Comparison of ENCODE assay signal across 9 cellular contexts in the genomic region with DNA sequence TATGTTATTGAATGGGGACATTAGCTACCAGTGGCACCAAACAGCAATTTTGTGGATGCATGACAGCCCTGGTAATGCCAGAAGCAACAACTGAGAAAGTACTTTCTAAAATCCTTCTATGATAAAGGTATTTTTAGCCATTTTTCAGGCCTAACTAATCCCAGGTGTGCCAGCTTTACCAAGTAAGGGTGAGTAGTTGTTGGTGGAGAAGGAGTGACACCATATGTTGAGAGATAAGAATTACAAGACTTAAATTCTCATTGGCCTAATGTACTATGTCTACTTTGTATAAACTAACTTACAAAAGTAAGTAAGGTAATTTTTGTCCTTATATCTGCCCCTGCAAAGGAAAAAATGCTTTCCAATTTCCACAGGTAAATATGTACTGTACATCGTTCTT. TPM values are rescaled to one million over a fixed set of nuclear protein-coding genes. Genes with fewer than 3 reads are reported as not detected.
A peak's percentile ranks its signal among the peaks of the same experiment; 100 is the strongest.
DNase-seq lines count a peak whose midpoint lies in the region; ATAC-seq and TF ChIP-seq lines count a peak whose summit lies in the region.
"Had no signal": no experiment of that assay in that cellular context is flagged by ENCODE, and none has a peak within 500 bp of the region (broad histone marks: within the 10 kb centered on the region; RNA-seq: fewer than 3 reads in every experiment).

No MANE protein-coding gene starts in this region.

- BruUV-seq in MCF 10A (replicated peaks; lab: Mats Ljungman, UMichigan), result no TSS peak

- no peak overlapping the region for H3K4me3 Mint-ChIP-seq in MCF 10A (ENCODE audit: unreplicated experiment)
- H3K4me3 Mint-ChIP-seq: dendritic cell treated with granulocyte-macrophage colony-stimulating factor and Interleukin-4, amounts not matched to agents 40 ng/mL and 50 ng/mL, for 4 days had no signal

- peak; percentile 57 for TF ChIP-seq CTCF in MCF 10A (IDR thresholded peaks at IDR 0.05; ENCODE audit: unreplicated experiment)
- peak in 1 of 3 donors; percentile 34 for TF ChIP-seq CTCF in breast epithelium (IDR thresholded peaks at IDR 0.05)
- TF ChIP-seq CTCF in RWPE2 (IDR thresholded peaks at IDR 0.05; ENCODE audit: poor library complexity, severe bottlenecking), result peak; percentile 73

- intact Hi-C loops in MCF 10A (cut with micrococcal nuclease) (loop anchor here (1.0 to 5.0 kb wide), 5 partner anchors 406 to 796 kb away; no protein-coding TSS in a partner anchor), breast epithelium (cut with DNase I; ENCODE audit: low total_unique reads) (no loop called here)

- no peaks in the 10 kb centered on the region for H3K4me1 Mint-ChIP-seq in MCF 10A (ENCODE audit: insufficient read depth, unreplicated experiment)

- no peak overlapping the region for H3K27ac Mint-ChIP-seq in MCF 10A (ENCODE audit: low read depth, unreplicated experiment)
- H3K27ac Mint-ChIP-seq: dendritic cell treated with granulocyte-macrophage colony-stimulating factor and Interleukin-4, amounts not matched to agents 40 ng/mL and 50 ng/mL, for 4 days had no signal

- DNase-seq in MCF 10A (ENCODE audit: unreplicated experiment), result peak; percentile 48
- no peak for DNase-seq in breast epithelium (ENCODE audit: low spot score in 2 of 2)
- no peak for DNase-seq in RWPE2 (ENCODE audit: low spot score)
- peak; percentile 38 for DNase-seq in iPS-NIHi7 (ENCODE audit: extremely low spot score)
- no peak for DNase-seq in NCI-H1930 (lab: John Stamatoyannopoulos, UW)
- no peak for DNase-seq in NCI-H128 (lab: John Stamatoyannopoulos, UW; ENCODE audit: unreplicated experiment)
- DNase-seq in pons (ENCODE audit: low spot score), result no peak

- H3K9me3 ChIP-seq in breast epithelium, result no peaks in the 10 kb centered on the region
- H3K9me3 ChIP-seq in RWPE2 (ENCODE audit: severe bottlenecking), result no peaks in the 10 kb centered on the region

- no peaks in the 10 kb centered on the region for H3K27me3 Mint-ChIP-seq in MCF 10A (ENCODE audit: insufficient read depth, unreplicated experiment)
- H3K27me3 Mint-ChIP-seq: dendritic cell treated with granulocyte-macrophage colony-stimulating factor and Interleukin-4, amounts not matched to agents 40 ng/mL and 50 ng/mL, for 4 days had no signal

- H3K4me1 ChIP-seq in breast epithelium (peaks cover 0 to 2% of the 10 kb centered on the region in 2 donors), RWPE2 (ENCODE audit: insufficient read depth, poor library complexity, severe bottlenecking) (peaks cover 4% of the 10 kb centered on the region)

- H3K36me3 ChIP-seq in breast epithelium (no peaks in the 10 kb centered on the region), RWPE2 (ENCODE audit: low read depth) (no peaks in the 10 kb centered on the region; the same call in 1 of the 2 replicates)

- no peaks in the 10 kb centered on the region for H3K9me3 Mint-ChIP-seq in MCF 10A (ENCODE audit: unreplicated experiment)
- H3K9me3 Mint-ChIP-seq: dendritic cell treated with granulocyte-macrophage colony-stimulating factor and Interleukin-4, amounts not matched to agents 40 ng/mL and 50 ng/mL, for 4 days had no signal

- H3K27ac ChIP-seq in breast epithelium (no peak overlapping the region), RWPE2 (ENCODE audit: poor library complexity, severe bottlenecking) (no peak overlapping the region)

- POLR2A ChIA-PET in MCF 10A (lab: Yijun Ruan, JAX), result interaction anchor here (0.6 to 2.0 kb wide), 5 partner anchors 182 to 358 kb away, joined by 3 to 10 read pairs (median 4); partner anchors contain the start of genes TIMMDC1 and TMEM39A

- CTCF ChIA-PET in MCF 10A (lab: Yijun Ruan, JAX), result interaction anchor here (0.6 to 3.7 kb wide), 47 partner anchors 9 to 804 kb away, joined by 3 to 36 read pairs (median 4); partner anchors contain the start of genes B4GALT4, IGSF11, TEX55 and TIMMDC1

- H3K36me3 Mint-ChIP-seq in MCF 10A (ENCODE audit: insufficient read depth, unreplicated experiment), result peaks cover 6% of the 10 kb centered on the region

- H3K4me3 ChIP-seq in breast epithelium (no peak overlapping the region), RWPE2 (ENCODE audit: severe bottlenecking) (no peak overlapping the region)

- ATAC-seq in HG03103 (IDR thresholded peaks at IDR 0.05; ENCODE audit: low read depth, unreplicated experiment) (peak; percentile 31), RWPE2 (ENCODE audit: low read depth) (peak; percentile 40; the same call in 1 of the 3 replicates)

- no peak for TF ChIP-seq POLR2A in breast epithelium (IDR thresholded peaks at IDR 0.05)

- no peaks in the 10 kb centered on the region for H3K27me3 ChIP-seq in breast epithelium
- no peaks in the 10 kb centered on the region for H3K27me3 ChIP-seq in RWPE2 (ENCODE audit: insufficient read depth, poor library complexity, severe bottlenecking)

RNA-seq across cellular contexts. Expression of gene COX17, which starts 4.1 kb away (rescaled TPM):
- 47.9 and 55.4 TPM in 2 replicates for total RNA-seq in MCF 10A (2022)
- 10 to 100 TPM; 26.7 to 42.6 (median 33.4) TPM for total RNA-seq in breast epithelium

RNA-seq across cellular contexts. Expression of gene POPDC2, which starts 20.9 kb away (rescaled TPM):
- total RNA-seq in MCF 10A (2022), result 0.91 and 0.93 TPM in 2 replicates
- total RNA-seq in breast epithelium, result 1 to 10 TPM; 1.1 to 7.9 (median 6.9) TPM

RNA-seq across cellular contexts. Expression of gene CFAP91, which starts 21.5 kb away (rescaled TPM):
- not detected in 2 replicates for total RNA-seq in MCF 10A (2022)
- total RNA-seq in breast epithelium, result 10 to 100 TPM in 2 of 3 donors, 1 to 10 TPM in 1; 4.3 to 25.2 (median 24.6) TPM

Comparison
In these comparisons a context has a peak if more than half of its experiments do, and no peak if none do; other contexts are left out.
1. DNase-seq: peak in MCF 10A (single experiment) and iPS-NIHi7 (single experiment); none in breast epithelium (0 of 2), RWPE2 (single experiment), NCI-H1930 (0 of 2), NCI-H128 (single experiment) and pons (single experiment).